Comparison of ENCODE assay signal across 12 cellular contexts in the genomic region with DNA sequence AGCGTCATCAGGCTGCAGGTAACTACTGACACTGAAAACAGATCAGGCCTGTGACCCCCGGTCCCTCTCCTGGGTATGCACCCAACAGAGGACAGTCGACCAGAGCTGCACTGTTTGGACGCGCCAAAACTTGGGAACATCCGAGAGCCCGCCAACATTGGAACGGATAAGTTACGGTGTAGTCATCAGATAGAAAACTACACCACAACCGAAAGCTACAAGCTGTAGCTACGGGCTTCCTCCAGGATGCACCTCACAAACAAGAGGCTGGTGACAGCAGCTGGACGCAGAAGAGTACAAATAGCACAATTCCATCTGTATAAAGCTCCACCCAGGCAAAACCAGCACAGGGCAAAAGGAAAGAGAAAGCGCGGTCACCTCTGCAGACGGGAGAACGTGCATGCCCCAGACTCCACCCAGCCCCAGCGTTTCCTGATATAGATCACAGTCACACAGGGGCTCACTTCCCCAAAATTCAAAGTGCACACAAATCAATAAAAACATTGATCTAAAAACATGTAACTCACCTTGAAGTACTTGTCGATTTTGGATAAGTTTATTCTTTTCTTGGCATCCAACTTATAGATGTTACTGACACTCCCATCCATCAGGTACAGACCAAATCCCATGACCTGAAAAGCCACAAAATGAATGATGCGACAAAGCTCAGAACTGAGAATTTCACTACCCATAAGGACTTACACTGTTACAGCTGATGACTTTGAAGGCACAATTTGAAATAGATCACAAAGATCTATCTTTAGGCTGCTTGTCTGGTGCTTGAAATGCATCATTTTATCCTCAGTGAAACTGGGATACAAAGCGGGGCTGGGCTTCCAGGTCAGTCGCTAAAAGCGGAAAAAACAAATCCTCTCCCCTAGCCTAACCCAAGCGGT. TPM values are rescaled to one million over a fixed set of nuclear protein-coding genes. Genes with fewer than 3 reads are reported as not detected.
DNase-seq lines count a peak whose midpoint lies in the region; ATAC-seq, FAIRE-seq and TF ChIP-seq lines count a peak whose summit lies in the region.
"Had no signal": no experiment of that assay in that cellular context is flagged by ENCODE, and none has a peak within 500 bp of the region (broad histone marks: within the 10 kb centered on the region; RNA-seq: fewer than 3 reads in every experiment).

No MANE protein-coding gene starts in this region.

- POLR2A ChIA-PET in GM12878 (lab: Charles Lee), result interaction anchor here (0.6 kb wide), 1 partner anchor 79 kb away, joined by 5 read pairs; no protein-coding TSS in a partner anchor

- no peak for TF ChIP-seq RAD21 in GM12878 (IDR thresholded peaks at IDR 0.05; ENCODE audit: insufficient read depth, low read depth, low read length)

- in situ Hi-C loops in GM12878 (cut with MboI), result no loop called here

- peaks cover 17% of the 10 kb centered on the region for H3K4me1 ChIP-seq in GM12878 (ENCODE audit: control insufficient read depth, insufficient read depth, low read length)
- H3K4me1 ChIP-seq in psoas muscle, result no peaks in the 10 kb centered on the region
- H3K4me1 ChIP-seq in suprapubic skin, result no peaks in the 10 kb centered on the region
- H3K4me1 ChIP-seq: prostate gland had no signal

- RAD21 ChIA-PET in GM12878 (lab: Charles Lee; ENCODE audit: unreplicated experiment), result interaction anchor here (1.0 kb wide), 1 partner anchor 102 kb away, joined by 3 read pairs; a partner anchor contains a TSS

- H3K79me2 ChIP-seq in GM12878 (ENCODE audit: control insufficient read depth, insufficient read depth, low read length), result no peaks in the 10 kb centered on the region

- H3K36me3 ChIP-seq in GM12878 (ENCODE audit: control insufficient read depth in 2 of 2, insufficient read depth in 2 of 2, low read length in 1 of 2) (peaks cover 5 to 7% of the 10 kb centered on the region in 2 experiments), psoas muscle (ENCODE audit: insufficient read depth in 1 of 2, low read depth in 1 of 2) (peaks cover 0 to 80% of the 10 kb centered on the region in 2 donors), suprapubic skin (peaks cover 78% of the 10 kb centered on the region)

- TF ChIP-seq CTCF in GM12878 (IDR thresholded peaks at IDR 0.05 in 2 of 3, conservative IDR thresholded peaks at IDR 0.05 in 1 of 3; ENCODE audit: control insufficient read depth in 2 of 3, extremely low read depth in 1 of 3, insufficient read depth in 1 of 3, low read depth in 3 of 3, low read length in 3 of 3) (no peak), psoas muscle (IDR thresholded peaks at IDR 0.05) (no peak), suprapubic skin (IDR thresholded peaks at IDR 0.05) (no peak), omental fat pad (IDR thresholded peaks at IDR 0.05) (no peak)

- no peak for TF ChIP-seq POLR2A in GM12878 (IDR thresholded peaks at IDR 0.05; ENCODE audit: low read depth, low read length)
- TF ChIP-seq POLR2A in suprapubic skin (IDR thresholded peaks at IDR 0.05), result no peak

- peak overlapping the region; percentile 47 for H3K27ac ChIP-seq in GM12878 (ENCODE audit: control insufficient read depth, insufficient read depth)
- H3K27ac ChIP-seq in psoas muscle, result no peak overlapping the region
- H3K27ac ChIP-seq in suprapubic skin, result no peak overlapping the region
- H3K27ac ChIP-seq: prostate gland had no signal

- CTCF ChIA-PET in GM12878 (lab: Yijun Ruan, JAX), result interaction anchor here (1.0 to 1.1 kb wide), 2 partner anchors 23 to 25 kb away, joined by 3 to 4 read pairs; no protein-coding TSS in a partner anchor

- ATAC-seq in GM18873 (IDR thresholded peaks at IDR 0.05; ENCODE audit: low FRiP score, unreplicated experiment) (peak; percentile 65), GM21576 (IDR thresholded peaks at IDR 0.05; ENCODE audit: unreplicated experiment) (peak; percentile 79), HG03342 (IDR thresholded peaks at IDR 0.05; ENCODE audit: unreplicated experiment) (peak; percentile 81), GM12878 (peak; percentile 97), psoas muscle (no peak), omental fat pad (ENCODE audit: low FRiP score) (no peak)
- ATAC-seq: left cardiac atrium, WTC11 had no signal

- BruUV-seq in GM12878 (replicated peaks; lab: Mats Ljungman, UMichigan), result no TSS peak

- intact Hi-C loops in GM12878 (cut with micrococcal nuclease; ENCODE audit: unreplicated experiment), result loop anchor here (5.0 kb wide), 1 partner anchor 40 kb away; no protein-coding TSS in a partner anchor
- intact Hi-C loops in psoas muscle (cut with DNase I), result no loop called here

- SMC1A ChIA-PET in GM12878 (lab: Charles Lee; ENCODE audit: uncharacterized antibody, unreplicated experiment), result interaction anchor here (0.8 kb wide), 1 partner anchor 24 kb away, joined by 4 read pairs; no protein-coding TSS in a partner anchor

- FAIRE-seq in GM12878 (lab: Jason Lieb, UNC), result no peak

- H3K4me3 ChIP-seq in GM12878, result peak overlapping the region; percentile 35; the same call in 1 of the 2 replicates
- H3K4me3 ChIP-seq in psoas muscle, result no peak overlapping the region
- no peak overlapping the region for H3K4me3 ChIP-seq in suprapubic skin
- H3K4me3 ChIP-seq: prostate gland had no signal

- WGBS in GM12878 (ENCODE audit: insufficient coverage, insufficient replicate concordance, low lambda C conversion rate, missing lambda C conversion rate), result 37% methylated on average over 23 of the region's 23 CpGs
- 89 to 92% (median 89%) methylated on average over 23 of the region's 23 CpGs for WGBS in psoas muscle, 3 donors
- WGBS in suprapubic skin, result 89% methylated on average over 23 of the region's 23 CpGs

- H3K9me3 ChIP-seq in GM12878 (replicated peaks; ENCODE audit: control insufficient read depth, insufficient read depth, low read length) (no peaks in the 10 kb centered on the region), psoas muscle (no peaks in the 10 kb centered on the region), suprapubic skin (no peaks in the 10 kb centered on the region)
- H3K9me3 ChIP-seq: prostate gland had no signal

- TF ChIP-seq EP300 in GM12878 (IDR thresholded peaks at IDR 0.05; ENCODE audit: borderline replicate concordance in 1 of 2, control insufficient read depth in 1 of 2, low read depth in 2 of 2, low read length in 2 of 2), result no peak
- no peak for TF ChIP-seq EP300 in suprapubic skin (IDR thresholded peaks at IDR 0.05)

- peak; percentile 44 for DNase-seq in GM12878 (ENCODE audit: low read depth, low spot score)
- DNase-seq in psoas muscle, result no peak
- DNase-seq in suprapubic skin (ENCODE audit: low spot score in 2 of 2), result no peak
- DNase-seq in OCI-M2 (lab: John Stamatoyannopoulos, UW; ENCODE audit: unreplicated experiment), result no peak
- DNase-seq in omental fat pad (ENCODE audit: low spot score), result no peak
- DNase-seq: left cardiac atrium, NCI-H526 treated with DMSO at 0.1 percent for 48 hours had no signal

- no peaks in the 10 kb centered on the region for H4K20me1 ChIP-seq in GM12878 (ENCODE audit: control insufficient read depth, insufficient read depth)

- peak overlapping the region; percentile 22 for H2AFZ ChIP-seq in GM12878 (ENCODE audit: control insufficient read depth, low read depth, low read length)

- no peak overlapping the region for H3K9ac ChIP-seq in GM12878 (ENCODE audit: control insufficient read depth, insufficient read depth, low read length)

- H3K4me2 ChIP-seq in GM12878 (ENCODE audit: control insufficient read depth, insufficient read depth), result peak overlapping the region; percentile 36

- H3K27me3 ChIP-seq in GM12878 (replicated peaks in 1 of 2; ENCODE audit: control insufficient read depth in 2 of 2, insufficient read depth in 2 of 2, low read length in 1 of 2) (no peaks in the 10 kb centered on the region), psoas muscle (ENCODE audit: insufficient read depth in 3 of 3, low read length in 2 of 3) (no peaks in the 10 kb centered on the region), suprapubic skin (no peaks in the 10 kb centered on the region)

TF ChIP-seq in GM12878, 131 proteins besides CTCF, POLR2A, EP300 and RAD21 (continues in another document):
- TF ChIP-seq ZSCAN29 (IDR thresholded peaks at IDR 0.05) (no peak), ZBED1 (IDR thresholded peaks at IDR 0.05; ENCODE audit: borderline replicate concordance) (no peak), POLR2AphosphoS2 (IDR thresholded peaks at IDR 0.05; ENCODE audit: low read depth, low read length) (no peak), SPI1 (IDR thresholded peaks at IDR 0.05; ENCODE audit: borderline replicate concordance, insufficient read depth, low read depth, low read length) (peak; percentile 93), CBX5 (IDR thresholded peaks at IDR 0.05; ENCODE audit: low read depth) (no peak)
- TF ChIP-seq, protein P1, sequence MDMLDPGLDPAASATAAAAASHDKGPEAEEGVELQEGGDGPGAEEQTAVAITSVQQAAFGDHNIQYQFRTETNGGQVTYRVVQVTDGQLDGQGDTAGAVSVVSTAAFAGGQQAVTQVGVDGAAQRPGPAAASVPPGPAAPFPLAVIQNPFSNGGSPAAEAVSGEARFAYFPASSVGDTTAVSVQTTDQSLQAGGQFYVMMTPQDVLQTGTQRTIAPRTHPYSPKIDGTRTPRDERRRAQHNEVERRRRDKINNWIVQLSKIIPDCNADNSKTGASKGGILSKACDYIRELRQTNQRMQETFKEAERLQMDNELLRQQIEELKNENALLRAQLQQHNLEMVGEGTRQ (IDR thresholded peaks at IDR 0.05; ENCODE audit: borderline replicate concordance, low read depth, low read length), result no peak

RNA-seq across cellular contexts. Expression of a gene that starts 43.3 kb away (rescaled TPM):
- 122 and 123 TPM in 2 replicates for total RNA-seq in GM12878 (2013; cell fraction: nucleolus; rRNA removed)
- 34.4 and 36.4 TPM in 2 replicates for total RNA-seq in GM12878 (2014; rRNA removed)
- total RNA-seq in GM12878 (2014; rRNA removed; fragmentation: Illumina TruSeq; extraction: Trizol), result 22.0 and 25.7 TPM in 2 replicates
- 43.7 and 51.3 TPM in 2 replicates for total RNA-seq in GM12878 (2021)
- 16.4 TPM for polyA plus RNA-seq in GM12878 (2011; ENCODE audit: low read depth)
- polyA plus RNA-seq in GM12878 (2011; rRNA removed), result 38.8 and 46.2 TPM in 2 replicates
- 48.3 and 55.8 TPM in 2 replicates for polyA plus RNA-seq in GM12878 (2011; cell fraction: cytosol; rRNA removed)
- polyA plus RNA-seq in GM12878 (2011; cell fraction: nucleus; rRNA removed), result 64.5 and 71.0 TPM in 2 replicates
- polyA plus RNA-seq in GM12878 (2012), result 21.1 and 29.0 TPM in 2 replicates
- polyA plus RNA-seq in GM12878 (2014; fragmentation: Illumina TruSeq; extraction: Trizol), result 16.9 and 22.7 TPM in 2 replicates
- 1 to 10 TPM; 3.5 to 5.7 TPM for polyA plus RNA-seq in GM12878 (2014; fragmentation: Nextera tagmentation; extraction: Ambion mirVana)
- 25.6 and 25.9 TPM in 2 replicates for polyA plus RNA-seq in GM12878 (2014; rRNA removed)
- polyA plus RNA-seq in GM12878 (2016; fragmentation: Nextera tagmentation; extraction: Ambion mirVana), result 10 to 100 TPM; 30.7 to 33.4 TPM
- 78.5 and 79.4 TPM in 2 replicates for polyA minus RNA-seq in GM12878 (2011; rRNA and poly(A)+ RNA removed)
- 14.1 and 19.8 TPM in 2 replicates for polyA minus RNA-seq in GM12878 (2011; cell fraction: cytosol; rRNA and poly(A)+ RNA removed)
- polyA minus RNA-seq in GM12878 (2011; cell fraction: nucleus; rRNA and poly(A)+ RNA removed), result 22.1 and 35.2 TPM in 2 replicates
- total RNA-seq in psoas muscle, result 10 to 100 TPM; 23.3 to 43.0 (median 28.8) TPM
- 10 to 100 TPM in 2 of 3 donors, 1 to 10 TPM in 1; 9.1 to 17.8 (median 10.0) TPM for polyA plus RNA-seq in psoas muscle
- 100 to 1,000 TPM in 2 of 4 donors, 10 to 100 TPM in 2; 77.5 to 106 (median 99.4) TPM for total RNA-seq in suprapubic skin
- total RNA-seq in omental fat pad, result 100 to 1,000 TPM in 2 of 4 donors, 10 to 100 TPM in 2; 86.4 to 129 (median 97.5) TPM

Comparison
In these comparisons a context has a peak if more than half of its experiments do, and no peak if none do; other contexts are left out.
1. ATAC-seq: peak in GM18873 (single experiment), GM21576 (single experiment), HG03342 (single experiment) and GM12878 (single experiment); none in psoas muscle (0 of 4) and omental fat pad (single experiment).